22 cellular contexts compared by ENCODE assay signal in genomic region chr3:143358155-143358792, GRCh38.
A peak's percentile ranks its signal among the peaks of the same experiment; 100 is the strongest.
DNase-seq lines count a peak whose midpoint lies in the region; TF ChIP-seq lines count a peak whose summit lies in the region.
"Had no signal": no experiment of that assay in that cellular context is flagged by ENCODE, and none has a peak within 500 bp of the region (broad histone marks: within the 10 kb centered on the region; RNA-seq: fewer than 3 reads in every experiment).

No MANE protein-coding gene starts in this region.

- peak overlapping the region; percentile 49 for H3K4me2 ChIP-seq in Karpas-422 (ENCODE audit: low read depth, low read length, poor library complexity, severe bottlenecking)

- peak overlapping the region; percentile 45 for H3K4me3 ChIP-seq in Karpas-422 (ENCODE audit: low read length)
- H3K4me3 ChIP-seq in astrocyte of the cerebellum (ENCODE audit: low read depth, low read length), result no peak overlapping the region
- H3K4me3 ChIP-seq: dorsolateral prefrontal cortex, Peyer's patch had no signal

- peak overlapping the region; percentile 68 for H3K27ac ChIP-seq in Karpas-422 (ENCODE audit: low read length)
- H3K27ac ChIP-seq: dorsolateral prefrontal cortex, Peyer's patch had no signal

- no peaks in the 10 kb centered on the region for H3K79me2 ChIP-seq in Karpas-422 (ENCODE audit: low read length)

- no peaks in the 10 kb centered on the region for H3K9me2 ChIP-seq in Karpas-422 (replicated peaks; ENCODE audit: insufficient read depth, low read length)

- H3K36me3 ChIP-seq in Karpas-422 (ENCODE audit: insufficient read depth, low read length), result no peaks in the 10 kb centered on the region
- H3K36me3 ChIP-seq: Peyer's patch had no signal

- peak overlapping the region; percentile 52; the same call in 1 of the 2 replicates for H2AFZ ChIP-seq in Karpas-422 (ENCODE audit: low read length)

- DNase-seq in COR-L47 (lab: John Stamatoyannopoulos, UW) (peak; percentile 66), Karpas-422 (peak; percentile 85), astrocyte of the cerebellum (ENCODE audit: low read depth) (peak; percentile 19), mucosa of gallbladder (ENCODE audit: low spot score) (peak; percentile 16), EL (no peak), Kasumi-1 (lab: John Stamatoyannopoulos, UW) (no peak)
- no peak for DNase-seq in effector CD4-positive, alpha-beta T cell
- DNase-seq: activated CD4-positive, alpha-beta memory T cell treated with anti-CD3 and anti-CD28 coated beads, Interleukin-2, amount 10 ng/mL, durations not matched to agents 7 days and 5 days; activated CD4-positive, CD25-positive, alpha-beta regulatory T cell treated with anti-CD3 and anti-CD28 coated beads, Interleukin-2, amount 50 U/mL, for 72 hours; activated effector memory CD4-positive, alpha-beta T cell treated with Interleukin-2 at 50 U/mL for 16 hours; C1 segment of cervical spinal cord; dorsolateral prefrontal cortex; glutamatergic neuron; HCEC 1CT; islet precursor cell; midbrain; natural killer cell; NCI-H1092 treated with DMSO at 0.1 percent for 48 hours; Peyer's patch; retina; SIG-M5; trophoblast cell had no signal

- H3K4me1 ChIP-seq in Karpas-422 (ENCODE audit: low read length), result peaks cover 64% of the 10 kb centered on the region
- H3K4me1 ChIP-seq: Peyer's patch had no signal

- no peak for TF ChIP-seq CTCF in astrocyte of the cerebellum (IDR thresholded peaks at IDR 0.05; ENCODE audit: low read depth, low read length, missing control alignments)

- H3K27me3 ChIP-seq in Karpas-422 (ENCODE audit: low read length), result no peaks in the 10 kb centered on the region
- H3K27me3 ChIP-seq: dorsolateral prefrontal cortex, Peyer's patch had no signal

- in situ Hi-C loops in astrocyte of the cerebellum (cut with HindIII; ENCODE audit: low sequenced_read_pairs), result no loop called here

- H3K9me3 ChIP-seq in Karpas-422 (ENCODE audit: low read length), result no peaks in the 10 kb centered on the region
- H3K9me3 ChIP-seq: Peyer's patch had no signal

- peak overlapping the region; percentile 19; the same call in 1 of the 2 replicates for H3K9ac ChIP-seq in Karpas-422 (ENCODE audit: low read length)

- H4K20me1 ChIP-seq in Karpas-422 (ENCODE audit: insufficient read depth, low read depth, low read length), result no peaks in the 10 kb centered on the region

Comparison
In these comparisons a context has a peak if more than half of its experiments do, and no peak if none do; other contexts are left out.
1. DNase-seq: peak in COR-L47 (single experiment), Karpas-422 (single experiment), astrocyte of the cerebellum (single experiment) and mucosa of gallbladder (single experiment); none in EL (single experiment), Kasumi-1 (0 of 2) and effector CD4-positive, alpha-beta T cell (single experiment).